ENCODE assay signal across 20 cellular contexts in genomic region chr7:47349401-47349800, GRCh38.
DNase-seq lines count a peak whose midpoint lies in the region; ATAC-seq and TF ChIP-seq lines count a peak whose summit lies in the region.
"Had no signal": no experiment of that assay in that cellular context is flagged by ENCODE, and none has a peak within 500 bp of the region (broad histone marks: within the 10 kb centered on the region; RNA-seq: fewer than 3 reads in every experiment).

No MANE protein-coding gene starts in this region.

- CTCF ChIA-PET in Caco-2 (lab: Charles Lee): no interaction called here

- BruUV-seq in Caco-2 (replicated peaks; lab: Mats Ljungman, UMichigan): no TSS peak

- ATAC-seq in body of pancreas (no peak), GM21447 (IDR thresholded peaks at IDR 0.05; ENCODE audit: unreplicated experiment) (no peak), GM21576 (IDR thresholded peaks at IDR 0.05; ENCODE audit: unreplicated experiment) (no peak)
- ATAC-seq: GM12878, GM23338, HCT116 had no signal

- TF ChIP-seq POLR2A in body of pancreas (IDR thresholded peaks at IDR 0.05) (no peak), tibial nerve (IDR thresholded peaks at IDR 0.05) (no peak)

- no peaks in the 10 kb centered on the region for H3K4me1 ChIP-seq in Caco-2
- peaks cover 18% of the 10 kb centered on the region for H3K4me1 ChIP-seq in body of pancreas
- peaks cover 0 to 67% (median 15%) of the 10 kb centered on the region in 4 donors for H3K4me1 ChIP-seq in tibial nerve

- no peak overlapping the region for H3K4me3 ChIP-seq in Caco-2 (ENCODE audit: low read depth, low read length)
- no peak overlapping the region for H3K4me3 ChIP-seq in body of pancreas
- H3K4me3 ChIP-seq in tibial nerve: no peak overlapping the region
- H3K4me3 ChIP-seq: GM12878, GM23338 had no signal

- H3K4me3 Mint-ChIP-seq in Caco-2 (ENCODE audit: unreplicated experiment) (no peak overlapping the region), mesothelial cell of epicardium (no peak overlapping the region)
- H3K4me3 Mint-ChIP-seq: CD4-positive, alpha-beta memory T cell; GM23338 had no signal

- H3K27me3 Mint-ChIP-seq in Caco-2 (ENCODE audit: insufficient read depth, unreplicated experiment) (no peaks in the 10 kb centered on the region), mesothelial cell of epicardium (ENCODE audit: low read depth) (no peaks in the 10 kb centered on the region)
- H3K27me3 Mint-ChIP-seq: CD4-positive, alpha-beta memory T cell had no signal

- H3K27me3 ChIP-seq in Caco-2 (replicated peaks; ENCODE audit: control insufficient read depth, insufficient read depth, low read length): no peaks in the 10 kb centered on the region
- no peaks in the 10 kb centered on the region for H3K27me3 ChIP-seq in body of pancreas
- no peaks in the 10 kb centered on the region for H3K27me3 ChIP-seq in tibial nerve

- peak overlapping the region; percentile 68 for H3K27ac Mint-ChIP-seq in Caco-2 (ENCODE audit: unreplicated experiment)
- peak overlapping the region; percentile 65 for H3K27ac Mint-ChIP-seq in mesothelial cell of epicardium
- H3K27ac Mint-ChIP-seq: CD4-positive, alpha-beta memory T cell; GM23338 had no signal

- H3K36me3 ChIP-seq in Caco-2 (ENCODE audit: control insufficient read depth, insufficient read depth, low read length) (peaks cover 6% of the 10 kb centered on the region; the same call in 1 of the 2 replicates), body of pancreas (replicated peaks in 1 of 2; ENCODE audit: insufficient read depth in 1 of 2, low read depth in 2 of 2) (peaks cover 0 to 9% of the 10 kb centered on the region in 2 donors), tibial nerve (peaks cover 0 to 11% (median 0%) of the 10 kb centered on the region in 3 donors)

- H3K27ac ChIP-seq in body of pancreas: no peak overlapping the region
- H3K27ac ChIP-seq in tibial nerve: peak overlapping the region in 3 of 4 donors; percentile 9 to 73 (median 73)
- H3K27ac ChIP-seq: KMS-11 had no signal

- H3K9me3 Mint-ChIP-seq in Caco-2 (ENCODE audit: unreplicated experiment) (no peaks in the 10 kb centered on the region), mesothelial cell of epicardium (no peaks in the 10 kb centered on the region)
- H3K9me3 Mint-ChIP-seq: GM23338 had no signal

- TF ChIP-seq EP300 in tibial nerve (IDR thresholded peaks at IDR 0.05): no peak

- H3K4me1 Mint-ChIP-seq in Caco-2 (ENCODE audit: low read depth, unreplicated experiment): no peaks in the 10 kb centered on the region
- H3K4me1 Mint-ChIP-seq in mesothelial cell of epicardium: peaks cover 23% of the 10 kb centered on the region
- H3K4me1 Mint-ChIP-seq: CD4-positive, alpha-beta memory T cell had no signal

- 82 to 86% methylated on average over 6 to 7 of the region's 7 CpGs for WGBS in body of pancreas, 2 donors
- 70 to 79% methylated on average over 7 of the region's 7 CpGs for WGBS in tibial nerve, 2 donors

- H3K9me3 ChIP-seq in Caco-2 (no peaks in the 10 kb centered on the region), body of pancreas (no peaks in the 10 kb centered on the region), tibial nerve (no peaks in the 10 kb centered on the region)
- H3K9me3 ChIP-seq: SK-N-SH had no signal

- intact Hi-C loops in Caco-2 (cut with micrococcal nuclease; ENCODE audit: unreplicated experiment) (no loop called here), body of pancreas (cut with DNase I) (no loop called here)

- DNase-seq in Caco-2: no peak
- peak in 3 of 4 donors; percentile 2 to 8 (median 5) for DNase-seq in body of pancreas
- no peak for DNase-seq in mesothelial cell of epicardium (ENCODE audit: low spot score in 2 of 2, unreplicated experiment in 2 of 2)
- DNase-seq in tibial nerve (ENCODE audit: low spot score in 2 of 2): no peak
- DNase-seq in activated T-cell treated with anti-CD3 and anti-CD28 coated beads, Interleukin-2, amount 50 U/mL, for 1 hour: no peak
- DNase-seq: CD4-positive, alpha-beta memory T cell; DND-41; NCI-H1105 treated with DMSO at 0.1 percent for 48 hours; NCI-H2029 treated with DMSO at 0.1 percent for 48 hours; NCI-H2171 treated with DMSO at 0.1 percent for 48 hours; NCI-H524 treated with DMSO at 0.1 percent for 48 hours; RPMI8226; SIG-M5; SK-N-SH had no signal

- H3K36me3 Mint-ChIP-seq in Caco-2 (ENCODE audit: insufficient read depth, unreplicated experiment) (no peaks in the 10 kb centered on the region), mesothelial cell of epicardium (peaks cover 20% of the 10 kb centered on the region)
- H3K36me3 Mint-ChIP-seq: CD4-positive, alpha-beta memory T cell had no signal

- POLR2A ChIA-PET in Caco-2 (lab: Charles Lee): no interaction called here

- TF ChIP-seq CTCF in Caco-2 (IDR thresholded peaks at IDR 0.05; ENCODE audit: insufficient read depth in 1 of 2, low read depth in 1 of 2, low read length in 1 of 2, severe bottlenecking in 1 of 2, unreplicated experiment in 1 of 2) (no peak), body of pancreas (IDR thresholded peaks at IDR 0.05) (no peak), mesothelial cell of epicardium (IDR thresholded peaks at IDR 0.05; ENCODE audit: unreplicated experiment) (no peak), tibial nerve (IDR thresholded peaks at IDR 0.05) (no peak)

Comparison
In these comparisons a context has a peak if more than half of its experiments do, and no peak if none do; other contexts are left out.
1. DNase-seq: peak in body of pancreas (3 of 4); none in Caco-2 (0 of 2), mesothelial cell of epicardium (0 of 2), tibial nerve (0 of 2) and activated T-cell treated with anti-CD3 and anti-CD28 coated beads, Interleukin-2, amount 50 U/mL, for 1 hour (single experiment).
2. H3K27ac ChIP-seq: peak in tibial nerve (3 of 4); none in body of pancreas (0 of 4).